In the genomic region with DNA sequence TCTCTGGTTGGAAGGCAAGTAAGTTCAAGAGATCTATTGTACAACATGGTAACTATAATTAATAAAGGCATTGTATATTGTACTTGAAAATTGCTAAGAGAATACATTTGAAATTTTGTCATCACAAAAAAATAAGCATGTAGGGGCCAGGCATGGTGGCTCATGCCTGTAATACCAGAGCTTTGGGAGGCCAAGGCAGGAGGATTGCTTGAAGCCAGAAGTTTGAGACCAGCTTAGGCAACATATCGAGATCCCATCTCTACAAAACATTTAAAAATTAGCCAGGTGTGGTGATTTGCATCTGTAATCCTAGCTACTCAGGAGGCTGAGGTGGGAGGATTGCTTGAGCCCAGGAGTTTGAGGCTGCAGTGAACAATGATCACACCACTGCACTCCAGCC, we compare ENCODE assay signal across 11 cellular contexts. TPM values are rescaled to one million over a fixed set of nuclear protein-coding genes. Genes with fewer than 3 reads are reported as not detected.
"Had no signal": no experiment of that assay in that cellular context is flagged by ENCODE, and none has a peak within 500 bp of the region (broad histone marks: within the 10 kb centered on the region; RNA-seq: fewer than 3 reads in every experiment).

No MANE protein-coding gene starts in this region.

RNA-seq across cellular contexts. Expression of a gene that starts 12.0 kb away (rescaled TPM):
- total RNA-seq: activated CD4-positive, alpha-beta memory T cell treated with anti-CD3 and anti-CD28 coated beads, Interleukin-2, amount 10 ng/mL, durations not matched to agents 7 days and 5 days; activated CD4-positive, alpha-beta T cell treated with anti-CD3 and anti-CD28 coated beads for 36 hours; activated CD4-positive, alpha-beta T cell treated with anti-CD3 and anti-CD28 coated beads, Interleukin-2, amount 10 ng/mL, durations not matched to agents 7 days and 5 days; activated CD8-positive, alpha-beta memory T cell treated with anti-CD3 and anti-CD28 coated beads, Interleukin-2, amount 10 ng/mL, durations not matched to agents 7 days and 5 days; activated CD8-positive, alpha-beta T cell treated with anti-CD3 and anti-CD28 coated beads, Interleukin-2, amount 10 ng/mL, durations not matched to agents 7 days and 5 days; activated naive CD8-positive, alpha-beta T cell treated with anti-CD3 and anti-CD28 coated beads, Interleukin-2, amount 10 ng/mL, durations not matched to agents 7 days and 5 days; ascending aorta; T-cell; T-helper 1 cell treated with Interleukin-12 subunit alpha and Interleukin-12 subunit beta and Interleukin-4 antibody, amounts not matched to agents 30 ng/mL and 1 ng/mL, for 36 hours; T-helper 17 cell; T-helper 2 cell treated with Interferon-gamma antibody and Interleukin-4, amounts not matched to agents 100 ng/mL and 5 ng/mL, for 36 hours had no signal
